ENCODE assay signal across 7 cellular contexts in the genomic region with DNA sequence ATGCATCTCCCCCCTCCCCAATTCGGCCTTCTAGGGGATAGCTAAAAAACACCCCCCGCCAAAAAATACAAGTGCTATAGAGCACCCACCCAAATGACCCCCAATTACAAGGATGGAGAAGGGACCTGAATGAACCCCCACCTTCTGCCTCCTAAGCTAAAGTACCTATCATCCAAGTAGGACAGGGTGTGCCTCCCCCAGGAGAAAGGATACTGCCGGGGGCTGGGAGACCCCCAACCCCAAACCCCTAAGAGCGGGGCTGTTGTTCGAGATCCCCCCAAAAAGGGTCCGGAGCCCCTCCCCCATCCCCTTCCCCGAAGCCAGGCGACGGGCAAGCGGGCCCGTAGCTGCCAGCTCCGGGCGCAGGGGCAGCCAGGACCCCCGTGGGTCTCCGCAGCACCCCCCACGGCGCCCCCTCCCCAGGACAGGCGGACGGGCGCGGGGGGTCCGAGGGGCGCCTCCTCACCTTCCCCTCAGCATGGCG. TPM values are rescaled to one million over a fixed set of nuclear protein-coding genes. Genes with fewer than 3 reads are reported as not detected.
DNase-seq lines count a peak whose midpoint lies in the region; ATAC-seq and TF ChIP-seq lines count a peak whose summit lies in the region.

No MANE protein-coding gene starts in this region.

- H3K27me3 ChIP-seq in iPS DF 6.9 (ENCODE audit: control insufficient read depth, insufficient read depth, low read length), result no peaks in the 10 kb centered on the region

- H3K4me3 Mint-ChIP-seq in activated CD4-positive, alpha-beta memory T cell treated with anti-CD3 and anti-CD28 coated beads for 36 hours, result peak overlapping the region; percentile 85
- H3K4me3 Mint-ChIP-seq in stimulated activated naive B cell treated with anti-CD40 and anti-IgM and Interleukin-4, amounts not matched to agents 10 μg/mL and 1 μg/mL and 100 μg/mL, for 72 hours, result peak overlapping the region; percentile 88 to 91

- intact Hi-C loops in activated CD4-positive, alpha-beta memory T cell treated with anti-CD3 and anti-CD28 coated beads for 36 hours (cut with micrococcal nuclease), result loop anchor here (2.0 to 5.0 kb wide), 4 partner anchors 33 to 324 kb away; partner anchors contain the start of genes SLC1A5 and TMEM160

- H3K27me3 Mint-ChIP-seq in activated CD4-positive, alpha-beta memory T cell treated with anti-CD3 and anti-CD28 coated beads for 36 hours, result no peaks in the 10 kb centered on the region
- H3K27me3 Mint-ChIP-seq in stimulated activated naive B cell treated with anti-CD40 and anti-IgM and Interleukin-4, amounts not matched to agents 10 μg/mL and 1 μg/mL and 100 μg/mL, for 72 hours, result no peaks in the 10 kb centered on the region

- H3K4me3 ChIP-seq in HFF-Myc (replicated peaks; ENCODE audit: low read depth, low read length) (peak overlapping the region; percentile 97), iPS DF 6.9 (ENCODE audit: low read length) (peak overlapping the region; percentile 74; the same call in 1 of the 2 replicates)

- H3K27ac Mint-ChIP-seq in activated CD4-positive, alpha-beta memory T cell treated with anti-CD3 and anti-CD28 coated beads for 36 hours, result peak overlapping the region; percentile 97
- H3K27ac Mint-ChIP-seq in stimulated activated naive B cell treated with anti-CD40 and anti-IgM and Interleukin-4, amounts not matched to agents 10 μg/mL and 1 μg/mL and 100 μg/mL, for 72 hours, result peak overlapping the region; percentile 98

- TF ChIP-seq CTCF in HFF-Myc (IDR thresholded peaks at IDR 0.05; ENCODE audit: low read depth, low read length, missing control alignments), result no peak

- no peaks in the 10 kb centered on the region for H3K9me3 Mint-ChIP-seq in activated CD4-positive, alpha-beta memory T cell treated with anti-CD3 and anti-CD28 coated beads for 36 hours
- H3K9me3 Mint-ChIP-seq in stimulated activated naive B cell treated with anti-CD40 and anti-IgM and Interleukin-4, amounts not matched to agents 10 μg/mL and 1 μg/mL and 100 μg/mL, for 72 hours, result no peaks in the 10 kb centered on the region

- peaks cover 39% of the 10 kb centered on the region for H3K4me1 Mint-ChIP-seq in activated CD4-positive, alpha-beta memory T cell treated with anti-CD3 and anti-CD28 coated beads for 36 hours (ENCODE audit: low read depth)
- peaks cover 27 to 49% of the 10 kb centered on the region in 2 donors for H3K4me1 Mint-ChIP-seq in stimulated activated naive B cell treated with anti-CD40 and anti-IgM and Interleukin-4, amounts not matched to agents 10 μg/mL and 1 μg/mL and 100 μg/mL, for 72 hours

- no peak overlapping the region for H3K27ac ChIP-seq in iPS DF 6.9 (ENCODE audit: low read length)

- H3K4me1 ChIP-seq in iPS DF 6.9 (ENCODE audit: control insufficient read depth, insufficient read depth, low read length), result no peaks in the 10 kb centered on the region

- WGBS in iPS DF 6.9 (ENCODE audit: insufficient coverage, insufficient read length), result no CpG with 5 or more reads among the region's 24 CpGs

- DNase-seq in HFF-Myc (ENCODE audit: extremely low read depth, low read depth) (no peak), iPS DF 6.9 (ENCODE audit: low read depth, low spot score) (no peak), NCI-H2227 (lab: John Stamatoyannopoulos, UW; ENCODE audit: unreplicated experiment) (no peak)
- DNase-seq in activated CD4-positive, alpha-beta memory T cell treated with anti-CD3 and anti-CD28 coated beads for 36 hours, result no peak
- no peak for DNase-seq in stimulated activated naive B cell treated with anti-CD40 and anti-IgM and Interleukin-4, amounts not matched to agents 10 μg/mL and 1 μg/mL and 100 μg/mL, for 72 hours

- POLR2A ChIA-PET in activated CD4-positive, alpha-beta memory T cell treated with anti-CD3 and anti-CD28 coated beads for 36 hours (lab: Charles Lee), result interaction anchor here (0.7 to 9.4 kb wide), 5 partner anchors 16 to 324 kb away, joined by 3 to 205 read pairs (median 3); partner anchors contain the start of genes SAE1 and SLC1A5

- no peaks in the 10 kb centered on the region for H3K36me3 ChIP-seq in iPS DF 6.9 (ENCODE audit: control insufficient read depth, insufficient read depth, low read length)

- no peaks in the 10 kb centered on the region for H3K9me3 ChIP-seq in iPS DF 6.9 (ENCODE audit: control insufficient read depth, insufficient read depth, low read length)

- peaks cover 49% of the 10 kb centered on the region for H3K36me3 Mint-ChIP-seq in activated CD4-positive, alpha-beta memory T cell treated with anti-CD3 and anti-CD28 coated beads for 36 hours
- H3K36me3 Mint-ChIP-seq in stimulated activated naive B cell treated with anti-CD40 and anti-IgM and Interleukin-4, amounts not matched to agents 10 μg/mL and 1 μg/mL and 100 μg/mL, for 72 hours, result peaks cover 28 to 47% of the 10 kb centered on the region in 2 donors

- CTCF ChIA-PET in activated CD4-positive, alpha-beta memory T cell treated with anti-CD3 and anti-CD28 coated beads for 36 hours (lab: Charles Lee), result interaction anchor here (0.6 to 1.1 kb wide), 2 partner anchors 16 to 90 kb away, joined by 3 to 4 read pairs; no protein-coding TSS in a partner anchor

- ATAC-seq in stimulated activated naive B cell treated with anti-CD40 and anti-IgM and Interleukin-4, amounts not matched to agents 10 μg/mL and 1 μg/mL and 100 μg/mL, for 72 hours (replicated peaks), result no peak
- no peak for ATAC-seq in HG02981 (IDR thresholded peaks at IDR 0.05; ENCODE audit: unreplicated experiment)
- ATAC-seq in HG03469 (IDR thresholded peaks at IDR 0.05; ENCODE audit: unreplicated experiment), result no peak

RNA-seq across cellular contexts. Expression of gene ZC3H4, which starts 1.9 kb away (rescaled TPM):
- total RNA-seq in activated CD4-positive, alpha-beta memory T cell treated with anti-CD3 and anti-CD28 coated beads for 36 hours, result 10 to 100 TPM; 77.1 to 78.6 TPM

RNA-seq across cellular contexts. Expression of gene SAE1, which starts 18.9 kb away (rescaled TPM):
- total RNA-seq in activated CD4-positive, alpha-beta memory T cell treated with anti-CD3 and anti-CD28 coated beads for 36 hours, result 100 to 1,000 TPM; 154 to 157 TPM
